ENCODE assay signal across 19 cellular contexts in the genomic region with DNA sequence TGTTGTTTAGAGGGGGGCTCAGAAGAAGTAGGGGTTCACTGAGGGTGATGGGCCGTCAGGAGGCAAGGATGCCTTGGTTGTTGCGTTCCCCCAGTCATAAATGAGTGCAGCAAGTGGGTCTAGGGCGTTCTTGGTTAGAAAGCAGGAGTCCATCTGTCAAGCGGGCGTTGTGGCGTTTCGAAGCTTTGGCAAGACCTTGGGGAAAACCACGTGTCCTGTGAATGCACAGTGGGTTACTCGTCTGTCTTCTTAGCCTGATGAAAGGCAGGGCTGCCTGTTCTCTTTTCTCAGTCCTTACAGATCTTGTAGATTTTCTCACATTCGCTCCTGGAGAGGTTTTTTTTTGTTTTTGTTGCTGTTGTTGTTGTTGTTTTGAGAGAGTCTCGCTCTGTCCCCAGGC. TPM values are rescaled to one million over a fixed set of nuclear protein-coding genes. Genes with fewer than 3 reads are reported as not detected.
DNase-seq lines count a peak whose midpoint lies in the region; ATAC-seq and TF ChIP-seq lines count a peak whose summit lies in the region.
"Had no signal": no experiment of that assay in that cellular context is flagged by ENCODE, and none has a peak within 500 bp of the region (broad histone marks: within the 10 kb centered on the region; RNA-seq: fewer than 3 reads in every experiment).

No MANE protein-coding gene starts in this region.

- TF ChIP-seq CTCF in nephron progenitor cell (IDR thresholded peaks at IDR 0.05) = no peak

- no peak overlapping the region for H3K4me3 ChIP-seq in BLaER1
- H3K4me3 ChIP-seq: PC-9 had no signal

- no peak overlapping the region for H3K9ac ChIP-seq in BLaER1

- peaks cover 48% of the 10 kb centered on the region for H3K36me3 ChIP-seq in BLaER1

- H3K4me3 Mint-ChIP-seq in nephron progenitor cell = peak overlapping the region; percentile 23
- no peak overlapping the region for H3K4me3 Mint-ChIP-seq in stimulated activated effector memory CD8-positive, alpha-beta T cell treated with anti-CD3 and anti-CD28 coated beads, Interleukin-12 subunit alpha, Interleukin-12 subunit beta, amount 100 ng/mL, for 72 hours
- H3K4me3 Mint-ChIP-seq: CD4-positive, alpha-beta T cell had no signal

- H3K36me3 Mint-ChIP-seq in nephron progenitor cell (ENCODE audit: low read depth) = peaks cover 75% of the 10 kb centered on the region
- no peaks in the 10 kb centered on the region for H3K36me3 Mint-ChIP-seq in stimulated activated effector memory CD8-positive, alpha-beta T cell treated with anti-CD3 and anti-CD28 coated beads, Interleukin-12 subunit alpha, Interleukin-12 subunit beta, amount 100 ng/mL, for 72 hours

- peaks cover 53% of the 10 kb centered on the region for H3K4me1 ChIP-seq in BLaER1

- peak overlapping the region; percentile 86 for H3K27ac Mint-ChIP-seq in nephron progenitor cell
- H3K27ac Mint-ChIP-seq in stimulated activated effector memory CD8-positive, alpha-beta T cell treated with anti-CD3 and anti-CD28 coated beads, Interleukin-12 subunit alpha, Interleukin-12 subunit beta, amount 100 ng/mL, for 72 hours = no peak overlapping the region
- H3K27ac Mint-ChIP-seq: CD4-positive, alpha-beta T cell had no signal

- H3K9me3 Mint-ChIP-seq in nephron progenitor cell = no peaks in the 10 kb centered on the region
- no peaks in the 10 kb centered on the region for H3K9me3 Mint-ChIP-seq in stimulated activated effector memory CD8-positive, alpha-beta T cell treated with anti-CD3 and anti-CD28 coated beads, Interleukin-12 subunit alpha, Interleukin-12 subunit beta, amount 100 ng/mL, for 72 hours
- H3K9me3 Mint-ChIP-seq: CD4-positive, alpha-beta T cell had no signal

- H3K4me1 Mint-ChIP-seq in nephron progenitor cell = peaks cover 66% of the 10 kb centered on the region
- peaks cover 28% of the 10 kb centered on the region for H3K4me1 Mint-ChIP-seq in stimulated activated effector memory CD8-positive, alpha-beta T cell treated with anti-CD3 and anti-CD28 coated beads, Interleukin-12 subunit alpha, Interleukin-12 subunit beta, amount 100 ng/mL, for 72 hours

- H4K20me1 ChIP-seq in BLaER1 = peaks cover 46% of the 10 kb centered on the region

- DNase-seq in MV-4-11 (lab: John Stamatoyannopoulos, UW) (peak; percentile 54), cerebellum (ENCODE audit: low spot score) (peak; percentile 77), nephron progenitor cell (no peak), LoVo (ENCODE audit: low spot score) (no peak)
- DNase-seq in central memory CD4-positive, alpha-beta T cell = no peak
- no peak for DNase-seq in effector CD4-positive, alpha-beta T cell
- no peak for DNase-seq in stimulated activated effector memory CD8-positive, alpha-beta T cell treated with anti-CD3 and anti-CD28 coated beads, Interleukin-12 subunit alpha, Interleukin-12 subunit beta, amount 100 ng/mL, for 72 hours (ENCODE audit: low spot score in 2 of 2)
- DNase-seq: AML-193; Calu3; CD4-positive, alpha-beta T cell; DMS79 treated with DMSO at 0.1 percent for 48 hours; NCI-H1436 treated with DMSO at 0.1 percent for 48 hours; NCI-H2029 treated with DMSO at 0.1 percent for 48 hours; NCI-H2171 treated with DMSO at 0.1 percent for 48 hours; NCI-H510A; NCI-H82; PC-9 had no signal

- H3K4me2 ChIP-seq in BLaER1 = peak overlapping the region; percentile 19
- H3K4me2 ChIP-seq: PC-9 had no signal

- no peak for ATAC-seq in stimulated activated effector memory CD8-positive, alpha-beta T cell treated with anti-CD3 and anti-CD28 coated beads, Interleukin-12 subunit alpha, Interleukin-12 subunit beta, amount 100 ng/mL, for 72 hours
- ATAC-seq: HCT116 had no signal

- H3K27me3 ChIP-seq in BLaER1 = no peaks in the 10 kb centered on the region

- no peak overlapping the region for H3K27ac ChIP-seq in BLaER1
- H3K27ac ChIP-seq: PC-9 had no signal

- H3K9me3 ChIP-seq in BLaER1 = no peaks in the 10 kb centered on the region

- no peaks in the 10 kb centered on the region for H3K27me3 Mint-ChIP-seq in nephron progenitor cell (ENCODE audit: low read depth, poor library complexity)
- H3K27me3 Mint-ChIP-seq: CD4-positive, alpha-beta T cell had no signal

RNA-seq across cellular contexts. Expression of a gene that starts 6.3 kb away (rescaled TPM):
- total RNA-seq in cerebellum = 14.6 TPM

Comparison
In these comparisons a context has a peak if more than half of its experiments do, and no peak if none do; other contexts are left out.
1. DNase-seq: peak in MV-4-11 (single experiment) and cerebellum (single experiment); none in nephron progenitor cell (single experiment), central memory CD4-positive, alpha-beta T cell (single experiment), effector CD4-positive, alpha-beta T cell (single experiment), stimulated activated effector memory CD8-positive, alpha-beta T cell treated with anti-CD3 and anti-CD28 coated beads, Interleukin-12 subunit alpha, Interleukin-12 subunit beta, amount 100 ng/mL, for 72 hours (0 of 2) and LoVo (single experiment).